8 cellular contexts compared by ENCODE assay signal in genomic region chr6:28980137-28980796, GRCh38. TPM values are rescaled to one million over a fixed set of nuclear protein-coding genes. Genes with fewer than 3 reads are reported as not detected.
DNase-seq lines count a peak whose midpoint lies in the region; ATAC-seq and TF ChIP-seq lines count a peak whose summit lies in the region.

No MANE protein-coding gene starts in this region.

- peak overlapping the region; percentile 97 for H3K4me3 Mint-ChIP-seq in central memory CD8-positive, alpha-beta T cell
- H3K4me3 Mint-ChIP-seq in nephron progenitor cell: peak overlapping the region; percentile 66

- peaks cover 28% of the 10 kb centered on the region for H3K36me3 Mint-ChIP-seq in central memory CD8-positive, alpha-beta T cell (ENCODE audit: insufficient read depth)
- H3K36me3 Mint-ChIP-seq in nephron progenitor cell (ENCODE audit: low read depth): peaks cover 13% of the 10 kb centered on the region

- peak overlapping the region; percentile 63 to 81 (median 66) for H3K4me3 ChIP-seq in BLaER1 treated with 17β-estradiol and CSF1 and Interleukin-3, amounts not matched to agents 10 nM and 100 nM
- H3K4me3 ChIP-seq in Karpas-422 (ENCODE audit: low read length): peak overlapping the region; percentile 81

- H3K27me3 ChIP-seq in BLaER1 treated with 17β-estradiol and CSF1 and Interleukin-3, amounts not matched to agents 10 nM and 100 nM: peaks cover 0 to 29% (median 24%) of the 10 kb centered on the region in 11 experiments; a peak in 19 of 22 replicates
- H3K27me3 ChIP-seq in Karpas-422 (ENCODE audit: low read length): no peaks in the 10 kb centered on the region

- H2AFZ ChIP-seq in Karpas-422 (ENCODE audit: low read length): peak overlapping the region; percentile 85

- peak overlapping the region; percentile 33 to 88 (median 65); a peak in 19 of 22 replicates for H3K27ac ChIP-seq in BLaER1 treated with 17β-estradiol and CSF1 and Interleukin-3, amounts not matched to agents 10 nM and 100 nM
- H3K27ac ChIP-seq in Karpas-422 (ENCODE audit: low read length): no peak overlapping the region

- H3K4me1 ChIP-seq in BLaER1 treated with 17β-estradiol and CSF1 and Interleukin-3, amounts not matched to agents 10 nM and 100 nM: peaks cover 9 to 38% (median 21%) of the 10 kb centered on the region in 10 experiments; a peak in 19 of 20 replicates
- H3K4me1 ChIP-seq in Karpas-422 (ENCODE audit: low read length): peaks cover 18% of the 10 kb centered on the region

- no peaks in the 10 kb centered on the region for H3K36me3 ChIP-seq in BLaER1 treated with 17β-estradiol and CSF1 and Interleukin-3, amounts not matched to agents 10 nM and 100 nM
- H3K36me3 ChIP-seq in Karpas-422 (ENCODE audit: insufficient read depth, low read length): no peaks in the 10 kb centered on the region

- peak overlapping the region; percentile 75 to 94 (median 86) for H3K4me2 ChIP-seq in BLaER1 treated with 17β-estradiol and CSF1 and Interleukin-3, amounts not matched to agents 10 nM and 100 nM
- H3K4me2 ChIP-seq in Karpas-422 (ENCODE audit: low read depth, low read length, poor library complexity, severe bottlenecking): peak overlapping the region; percentile 90

- H3K27ac Mint-ChIP-seq in central memory CD8-positive, alpha-beta T cell (ENCODE audit: low read depth): peak overlapping the region; percentile 100
- H3K27ac Mint-ChIP-seq in nephron progenitor cell: peak overlapping the region; percentile 97

- no peaks in the 10 kb centered on the region for H3K9me3 Mint-ChIP-seq in central memory CD8-positive, alpha-beta T cell
- peaks cover 18% of the 10 kb centered on the region for H3K9me3 Mint-ChIP-seq in nephron progenitor cell

- TF ChIP-seq CTCF in nephron progenitor cell (IDR thresholded peaks at IDR 0.05): no peak

- DNase-seq in Karpas-422 (no peak), nephron progenitor cell (no peak), DMS79 (lab: John Stamatoyannopoulos, UW) (no peak), T1000 (lab: John Stamatoyannopoulos, UW) (no peak)
- no peak for DNase-seq in central memory CD8-positive, alpha-beta T cell (ENCODE audit: low spot score in 2 of 2)
- no peak for DNase-seq in stimulated activated CD4-positive, alpha-beta T cell treated with anti-CD3 and anti-CD28 coated beads, Interleukin-15, amount 100 ng/mL, for 24 hours

- H4K20me1 ChIP-seq in BLaER1 treated with 17β-estradiol and CSF1 and Interleukin-3, amounts not matched to agents 10 nM and 100 nM: no peaks in the 10 kb centered on the region
- H4K20me1 ChIP-seq in Karpas-422 (ENCODE audit: insufficient read depth, low read depth, low read length): no peaks in the 10 kb centered on the region

- no peaks in the 10 kb centered on the region for H3K9me2 ChIP-seq in Karpas-422 (replicated peaks; ENCODE audit: insufficient read depth, low read length)

- no peaks in the 10 kb centered on the region for H3K79me2 ChIP-seq in Karpas-422 (ENCODE audit: low read length)

- ATAC-seq in central memory CD8-positive, alpha-beta T cell (replicated peaks; ENCODE audit: extremely low read depth, poor library complexity, severe bottlenecking): no peak
- ATAC-seq in HG03565 (IDR thresholded peaks at IDR 0.05; ENCODE audit: unreplicated experiment): no peak

- H3K9me3 ChIP-seq in BLaER1 treated with 17β-estradiol and CSF1 and Interleukin-3, amounts not matched to agents 10 nM and 100 nM (replicated peaks in 1 of 11): peaks cover 0 to 7% (median 0%) of the 10 kb centered on the region in 11 experiments; a peak in 3 of 22 replicates
- H3K9me3 ChIP-seq in Karpas-422 (ENCODE audit: low read length): no peaks in the 10 kb centered on the region

- H3K9ac ChIP-seq in BLaER1 treated with 17β-estradiol and CSF1 and Interleukin-3, amounts not matched to agents 10 nM and 100 nM: peak overlapping the region; percentile 66 to 80 (median 77); a peak in 21 of 22 replicates
- H3K9ac ChIP-seq in Karpas-422 (ENCODE audit: low read length): peak overlapping the region; percentile 64

- H3K27me3 Mint-ChIP-seq in central memory CD8-positive, alpha-beta T cell: peaks cover 64% of the 10 kb centered on the region
- peaks cover 29% of the 10 kb centered on the region for H3K27me3 Mint-ChIP-seq in nephron progenitor cell (ENCODE audit: low read depth, poor library complexity)

- peaks cover 54% of the 10 kb centered on the region for H3K4me1 Mint-ChIP-seq in central memory CD8-positive, alpha-beta T cell
- H3K4me1 Mint-ChIP-seq in nephron progenitor cell: peaks cover 81% of the 10 kb centered on the region

RNA-seq across cellular contexts. Expression of gene ZNF311, which starts 24.8 kb away (rescaled TPM):
- not detected in 2 replicates for total RNA-seq in Karpas-422 (2014; rRNA removed; shearing (Covaris generic); ENCODE audit: low replicate concordance)

RNA-seq across cellular contexts. Expression of gene TRIM27, which starts 56.5 kb away (rescaled TPM):
- 84.3 and 87.8 TPM in 2 replicates for total RNA-seq in Karpas-422 (2014; rRNA removed; shearing (Covaris generic); ENCODE audit: low replicate concordance)
